Comparison of ENCODE assay signal across 8 cellular contexts in the genomic region with DNA sequence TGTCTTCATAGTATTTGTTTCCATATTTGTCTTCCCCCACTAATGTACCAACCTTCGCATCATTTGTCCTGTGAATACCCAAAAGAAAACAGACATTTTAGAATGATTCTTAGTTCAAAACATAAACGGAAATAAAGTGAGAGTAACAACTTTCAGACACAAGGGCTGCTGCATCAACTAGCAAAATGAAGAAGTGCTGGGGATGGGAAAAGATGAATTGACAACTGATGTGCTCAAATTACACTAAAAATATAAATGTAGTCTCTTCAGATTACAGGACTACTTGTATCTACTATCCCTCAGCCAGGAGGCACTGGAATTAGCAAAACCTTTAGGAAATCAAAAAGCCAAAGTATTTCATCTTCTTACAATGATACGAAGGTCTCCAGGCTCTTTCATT. TPM values are rescaled to one million over a fixed set of nuclear protein-coding genes. Genes with fewer than 3 reads are reported as not detected.
A peak's percentile ranks its signal among the peaks of the same experiment; 100 is the strongest.
DNase-seq lines count a peak whose midpoint lies in the region; ATAC-seq and TF ChIP-seq lines count a peak whose summit lies in the region.

No MANE protein-coding gene starts in this region.

- peaks cover 6% of the 10 kb centered on the region for H3K79me1 ChIP-seq in trophoblast cell (ENCODE audit: low read length)

- H3K27ac ChIP-seq in Peyer's patch (peak overlapping the region in 3 of 4 donors; percentile 84 to 88 (median 87)), trophoblast cell (ENCODE audit: low read depth, low read length) (no peak overlapping the region)

- TF ChIP-seq POLR2A in Peyer's patch (IDR thresholded peaks at IDR 0.05), result no peak

- H3K36me3 ChIP-seq in Peyer's patch, result peaks cover 0 to 8% (median 0%) of the 10 kb centered on the region in 3 donors
- H3K36me3 ChIP-seq in trophoblast cell (ENCODE audit: control insufficient read depth in 1 of 2, insufficient read depth in 2 of 2, low read length in 2 of 2), result peaks cover 1 to 5% of the 10 kb centered on the region in 2 experiments

- WGBS in trophoblast cell (ENCODE audit: extremely low coverage, insufficient coverage, insufficient read length), result no CpG with 5 or more reads among the region's 3 CpGs

- H3K18ac ChIP-seq in trophoblast cell (ENCODE audit: low read length), result no peak overlapping the region

- H2BK5ac ChIP-seq in trophoblast cell (ENCODE audit: low read depth, low read length, poor library complexity), result no peak overlapping the region

- H3K79me2 ChIP-seq in trophoblast cell (ENCODE audit: control insufficient read depth, insufficient read depth, low read length, poor library complexity), result peaks cover 3% of the 10 kb centered on the region

- peaks cover 0 to 27% (median 0%) of the 10 kb centered on the region in 4 donors for H3K4me1 ChIP-seq in Peyer's patch
- no peaks in the 10 kb centered on the region for H3K4me1 ChIP-seq in trophoblast cell (ENCODE audit: control insufficient read depth in 1 of 2, insufficient read depth in 2 of 2, low read length in 2 of 2)

- ATAC-seq in GM18909 (IDR thresholded peaks at IDR 0.05; ENCODE audit: poor library complexity, unreplicated experiment) (no peak), HG03280 (IDR thresholded peaks at IDR 0.05; ENCODE audit: unreplicated experiment) (no peak)

- no peaks in the 10 kb centered on the region for H3K9me3 ChIP-seq in Peyer's patch
- H3K9me3 ChIP-seq in trophoblast cell (ENCODE audit: insufficient read depth, low read depth, low read length), result no peaks in the 10 kb centered on the region

- peak overlapping the region; percentile 97 for H4K8ac ChIP-seq in trophoblast cell (ENCODE audit: low read depth, low read length)

- H3K4ac ChIP-seq in trophoblast cell (ENCODE audit: low read depth, low read length), result no peak overlapping the region

- no peak overlapping the region for H3K9ac ChIP-seq in trophoblast cell (ENCODE audit: low read length)

- H3K4me3 ChIP-seq in GM08714 (ENCODE audit: low read length) (peak overlapping the region; percentile 92), Peyer's patch (peak overlapping the region; percentile 76 to 98 (median 83)), epithelial cell of proximal tubule (ENCODE audit: low read depth, low read length) (peak overlapping the region; percentile 91), trophoblast cell (ENCODE audit: low read depth, low read length) (peak overlapping the region; percentile 86)

- DNase-seq in Peyer's patch (no peak), epithelial cell of proximal tubule (ENCODE audit: low read depth) (no peak), trophoblast cell (no peak), NCI-H1105 (lab: John Stamatoyannopoulos, UW) (no peak), NCI-H2227 (lab: John Stamatoyannopoulos, UW; ENCODE audit: unreplicated experiment) (no peak)

- H2AK5ac ChIP-seq in trophoblast cell (ENCODE audit: low read length), result no peak overlapping the region

- H2AFZ ChIP-seq in trophoblast cell (ENCODE audit: insufficient read depth, low read length, poor library complexity), result peak overlapping the region; percentile 96

- peak overlapping the region; percentile 62 for H3K4me2 ChIP-seq in trophoblast cell (ENCODE audit: low read length)

- TF ChIP-seq CTCF in Peyer's patch (IDR thresholded peaks at IDR 0.05) (no peak), epithelial cell of proximal tubule (conservative IDR thresholded peaks at IDR 0.05; ENCODE audit: low read depth, low read length) (no peak)

- H2BK12ac ChIP-seq in trophoblast cell (ENCODE audit: low read length), result no peak overlapping the region

- H3K27me3 ChIP-seq in Peyer's patch (no peaks in the 10 kb centered on the region), trophoblast cell (ENCODE audit: insufficient read depth, low read length) (no peaks in the 10 kb centered on the region)

- H3K23ac ChIP-seq in trophoblast cell (ENCODE audit: low read length), result no peak overlapping the region

- H4K12ac ChIP-seq in trophoblast cell (ENCODE audit: low read depth, low read length), result peak overlapping the region; percentile 80

- H4K91ac ChIP-seq in trophoblast cell (ENCODE audit: low read depth, low read length), result peak overlapping the region; percentile 94

- no peak overlapping the region for H2BK120ac ChIP-seq in trophoblast cell (ENCODE audit: insufficient read depth, low read length, poor library complexity)

- H3K14ac ChIP-seq in trophoblast cell (ENCODE audit: low read length), result no peak overlapping the region

RNA-seq across cellular contexts. Expression of a gene that starts 0.7 kb away (rescaled TPM):
- 100 to 1,000 TPM in 1 of 4 donors, 10 to 100 TPM in 3; 54.7 to 133 (median 89.0) TPM for total RNA-seq in Peyer's patch
- total RNA-seq in epithelial cell of proximal tubule, result 136 and 193 TPM in 2 replicates
- polyA plus RNA-seq in trophoblast cell (2013), result 126 and 127 TPM in 2 replicates
